In the genomic region with DNA sequence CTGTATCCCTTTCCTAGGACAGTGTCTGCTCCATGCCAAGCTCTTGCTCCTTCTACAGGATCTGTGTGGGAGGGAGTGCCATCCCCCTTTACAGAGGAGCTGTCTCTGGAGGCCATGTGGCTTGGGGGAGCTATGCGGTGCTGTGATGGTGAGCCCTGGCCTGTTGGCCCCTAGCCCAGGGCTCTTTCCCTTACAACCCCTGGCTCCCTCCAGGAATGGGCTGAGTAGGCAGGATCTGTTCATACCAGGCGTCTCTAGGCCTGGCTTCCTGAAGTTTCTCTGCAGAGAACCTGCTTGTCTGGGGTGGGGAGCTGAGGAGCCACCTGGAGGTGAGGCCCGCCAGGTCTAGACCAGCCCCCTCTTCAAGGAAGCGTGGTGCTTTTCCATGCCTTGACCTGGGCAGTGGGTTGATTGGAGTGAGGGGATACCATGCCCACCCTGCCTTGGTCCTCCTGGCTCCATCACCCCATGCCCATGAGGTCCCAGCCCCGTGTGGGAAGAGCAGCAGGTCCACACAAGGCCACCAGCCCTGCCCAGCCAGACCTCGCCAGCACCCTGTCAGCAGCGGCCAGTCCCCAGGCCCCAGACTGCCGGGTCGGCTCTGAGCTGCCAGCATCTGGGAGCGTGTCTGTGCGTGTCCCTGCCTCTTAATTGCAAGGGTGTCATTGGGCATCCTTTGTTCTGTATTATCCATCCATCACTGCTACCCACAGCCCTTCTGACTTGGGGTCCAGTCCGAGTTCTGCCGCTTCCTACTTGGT, we compare ENCODE assay signal across 21 cellular contexts. TPM values are rescaled to one million over a fixed set of nuclear protein-coding genes. Genes with fewer than 3 reads are reported as not detected.
A peak's percentile ranks its signal among the peaks of the same experiment; 100 is the strongest.
DNase-seq lines count a peak whose midpoint lies in the region; ATAC-seq and TF ChIP-seq lines count a peak whose summit lies in the region.
"Had no signal": no experiment of that assay in that cellular context is flagged by ENCODE, and none has a peak within 500 bp of the region (broad histone marks: within the 10 kb centered on the region; RNA-seq: fewer than 3 reads in every experiment).

No MANE protein-coding gene starts in this region.

- H4K20me1 ChIP-seq in SK-N-SH (ENCODE audit: insufficient read depth), result no peaks in the 10 kb centered on the region

- no peak for TF ChIP-seq CTCF in HEK293 (tag by site-specific recombination; IDR thresholded peaks at IDR 0.05)
- no peak for TF ChIP-seq CTCF in SK-N-SH (IDR thresholded peaks at IDR 0.05)
- no peak for TF ChIP-seq CTCF in testis (IDR thresholded peaks at IDR 0.05)

- H3K27me3 ChIP-seq in SK-N-SH (ENCODE audit: insufficient read depth), result no peaks in the 10 kb centered on the region
- no peaks in the 10 kb centered on the region for H3K27me3 ChIP-seq in trophoblast cell (ENCODE audit: insufficient read depth, low read length)
- no peaks in the 10 kb centered on the region for H3K27me3 ChIP-seq in testis
- H3K27me3 ChIP-seq: right lobe of liver, thyroid gland had no signal

- H3K9me2 ChIP-seq in SK-N-SH, result no peaks in the 10 kb centered on the region

- H3K9me3 ChIP-seq in HEK293 (ENCODE audit: control insufficient read depth, insufficient read depth, low read depth, low read length) (no peaks in the 10 kb centered on the region), SK-N-SH (no peaks in the 10 kb centered on the region), trophoblast cell (ENCODE audit: insufficient read depth, low read depth, low read length) (peaks cover 2% of the 10 kb centered on the region), testis (no peaks in the 10 kb centered on the region)
- H3K9me3 ChIP-seq: right lobe of liver, SJSA1, thyroid gland had no signal

- H3K18ac ChIP-seq in trophoblast cell (ENCODE audit: low read length), result peak overlapping the region; percentile 74

- no peak for TF ChIP-seq RAD21 in SK-N-SH (IDR thresholded peaks at IDR 0.05; ENCODE audit: low read length)

- H2AFZ ChIP-seq in SK-N-SH (ENCODE audit: low read depth) (no peak overlapping the region), trophoblast cell (ENCODE audit: insufficient read depth, low read length, poor library complexity) (no peak overlapping the region)

- H3K14ac ChIP-seq in trophoblast cell (ENCODE audit: low read length), result peak overlapping the region; percentile 69

- H3K4me3 ChIP-seq in HEK293 (ENCODE audit: low read depth, low read length) (no peak overlapping the region), SK-N-SH (ENCODE audit: low read depth in 2 of 2, low read length in 1 of 2) (no peak overlapping the region), trophoblast cell (ENCODE audit: low read depth, low read length) (peak overlapping the region; percentile 12), testis (no peak overlapping the region)
- H3K4me3 ChIP-seq: right lobe of liver, SJSA1, thyroid gland had no signal

- peak overlapping the region; percentile 91 for H2AK5ac ChIP-seq in trophoblast cell (ENCODE audit: low read length)

- H3K79me2 ChIP-seq in SK-N-SH (ENCODE audit: insufficient read depth) (no peaks in the 10 kb centered on the region), trophoblast cell (ENCODE audit: control insufficient read depth, insufficient read depth, low read length, poor library complexity) (no peaks in the 10 kb centered on the region)

- H3K9ac ChIP-seq in SK-N-SH (no peak overlapping the region), trophoblast cell (ENCODE audit: low read length) (no peak overlapping the region)

- H3K4me1 ChIP-seq in HEK293 (ENCODE audit: control insufficient read depth, insufficient read depth, low read length), result no peaks in the 10 kb centered on the region
- H3K4me1 ChIP-seq in SK-N-SH (ENCODE audit: control insufficient read depth in 1 of 2, insufficient read depth in 2 of 2, low read depth in 1 of 2, low read length in 1 of 2), result peaks cover 0 to 15% of the 10 kb centered on the region in 2 experiments; a peak in 1 of 4 replicates
- peaks cover 16 to 34% of the 10 kb centered on the region in 2 experiments for H3K4me1 ChIP-seq in trophoblast cell (ENCODE audit: control insufficient read depth in 1 of 2, insufficient read depth in 2 of 2, low read length in 2 of 2)
- H3K4me1 ChIP-seq in testis, result no peaks in the 10 kb centered on the region
- H3K4me1 ChIP-seq: SJSA1, thyroid gland had no signal

- H3K4me2 ChIP-seq in SK-N-SH (no peak overlapping the region), trophoblast cell (ENCODE audit: low read length) (no peak overlapping the region)

- H2BK120ac ChIP-seq in trophoblast cell (ENCODE audit: insufficient read depth, low read length, poor library complexity), result peak overlapping the region; percentile 55

- DNase-seq in SK-N-SH (peak; percentile 70), iPS-NIHi11 (ENCODE audit: low spot score) (peak; percentile 14), trophoblast cell (no peak), cerebellar nuclear complex (lab: John Stamatoyannopoulos, UW) (no peak), testis (no peak)
- DNase-seq: activated CD4-positive, CD25-positive, alpha-beta regulatory T cell; activated naive CD8-positive, alpha-beta T cell treated with anti-CD3 and anti-CD28 coated beads for 36 hours; AML-193; dermis blood vessel endothelial cell; foreskin melanocyte; NCI-H1092; NCI-H2081 treated with DMSO at 0.1 percent for 48 hours; NCI-H524 treated with DMSO at 0.1 percent for 48 hours; PC-3; right lobe of liver; stimulated activated naive CD4-positive, alpha-beta T cell had no signal

- intact Hi-C loops in testis (cut with DNase I; ENCODE audit: low total_unique reads), result no loop called here

- H3K36me3 ChIP-seq in HEK293 (ENCODE audit: control insufficient read depth in 2 of 2, insufficient read depth in 1 of 2, low read length in 2 of 2), result no peaks in the 10 kb centered on the region; a peak in 1 of 3 replicates
- no peaks in the 10 kb centered on the region for H3K36me3 ChIP-seq in SK-N-SH (replicated peaks in 1 of 2; ENCODE audit: control insufficient read depth in 1 of 2, insufficient read depth in 2 of 2, low read length in 1 of 2)
- H3K36me3 ChIP-seq in trophoblast cell (ENCODE audit: control insufficient read depth in 1 of 2, insufficient read depth in 2 of 2, low read length in 2 of 2), result peaks cover 0 to 2% of the 10 kb centered on the region in 2 experiments
- H3K36me3 ChIP-seq in testis (ENCODE audit: low read depth, missing control alignments), result no peaks in the 10 kb centered on the region
- H3K36me3 ChIP-seq: right lobe of liver, SJSA1, thyroid gland had no signal

- WGBS in SK-N-SH (ENCODE audit: low lambda C conversion rate), result 66% methylated on average over 9 of the region's 13 CpGs
- WGBS in trophoblast cell (ENCODE audit: extremely low coverage, insufficient coverage, insufficient read length), result no CpG with 5 or more reads among the region's 13 CpGs
- 76 to 89% methylated on average over 12 to 13 of the region's 13 CpGs for WGBS in testis, 2 donors

- no peak overlapping the region for H3K23ac ChIP-seq in trophoblast cell (ENCODE audit: low read length)

- CTCF ChIA-PET in HEK293 (lab: Yijun Ruan, JAX) (interaction anchor here (0.5 to 1.0 kb wide), 4 partner anchors 9 to 1108 kb away, joined by 3 to 5 read pairs (median 3); a partner anchor contains a TSS), SK-N-SH (lab: Yijun Ruan, JAX) (interaction anchor here (1.3 to 2.5 kb wide), 7 partner anchors 10 to 210 kb away, joined by 4 to 13 read pairs (median 5); a partner anchor contains a TSS)

- POLR2A ChIA-PET in HEK293 (lab: Yijun Ruan, JAX), result interaction anchor here (0.6 kb wide), 1 partner anchor 9 kb away, joined by 3 read pairs; no protein-coding TSS in a partner anchor
- POLR2A ChIA-PET in SK-N-SH (lab: Yijun Ruan, JAX), result interaction anchor here (0.7 to 0.8 kb wide), 3 partner anchors 11 to 24 kb away, joined by 3 read pairs; a partner anchor contains a TSS

- no peak overlapping the region for H2BK5ac ChIP-seq in trophoblast cell (ENCODE audit: low read depth, low read length, poor library complexity)

- TF ChIP-seq EP300 in SK-N-SH (IDR thresholded peaks at IDR 0.05; ENCODE audit: borderline replicate concordance in 1 of 2, low read depth in 1 of 2, low read length in 1 of 2), result no peak

- ATAC-seq in GM21528 (IDR thresholded peaks at IDR 0.05; ENCODE audit: low FRiP score, unreplicated experiment), result no peak
- ATAC-seq: activated T-helper 17 cell treated with anti-CD3 and anti-CD28 coated beads, Interleukin-2, amount 50 U/mL, for 72 hours; PC-3 had no signal

- peak overlapping the region; percentile 68 for H4K91ac ChIP-seq in trophoblast cell (ENCODE audit: low read depth, low read length)

- H3K79me1 ChIP-seq in trophoblast cell (ENCODE audit: low read length), result peaks cover 5% of the 10 kb centered on the region

- no peak for TF ChIP-seq POLR2A in testis (IDR thresholded peaks at IDR 0.05)

- peak overlapping the region; percentile 43 for H3K4ac ChIP-seq in trophoblast cell (ENCODE audit: low read depth, low read length)

- H3K27ac ChIP-seq in HEK293 (ENCODE audit: extremely low read depth, low read depth, low read length) (no peak overlapping the region), SK-N-SH (ENCODE audit: low read depth in 2 of 2, low read length in 1 of 2) (peak overlapping the region in 1 of 2 experiments; percentile 22; a peak in 1 of 4 replicates), trophoblast cell (ENCODE audit: low read depth, low read length) (no peak overlapping the region), testis (no peak overlapping the region)
- H3K27ac ChIP-seq: right lobe of liver, SJSA1, thyroid gland had no signal

- peak overlapping the region; percentile 71 for H4K8ac ChIP-seq in trophoblast cell (ENCODE audit: low read depth, low read length)

- H2BK12ac ChIP-seq in trophoblast cell (ENCODE audit: low read length), result peak overlapping the region; percentile 75

- H3F3A ChIP-seq in SK-N-SH (replicated peaks; ENCODE audit: insufficient read depth), result no peaks in the 10 kb centered on the region

- H4K12ac ChIP-seq in trophoblast cell (ENCODE audit: low read depth, low read length), result peak overlapping the region; percentile 46

RNA-seq across cellular contexts. Expression of a gene that starts 14.7 kb away (rescaled TPM):
- polyA plus RNA-seq in SK-N-SH (2012; rRNA removed) (4.4 and 6.7 TPM in 2 replicates), testis (ENCODE audit: insufficient read depth, low read depth, low replicate concordance) (22.9 TPM)
- 1.7 and 3.1 TPM in 2 replicates for polyA plus RNA-seq in SK-N-SH (2012; cell fraction: cytosol; rRNA removed)
- polyA plus RNA-seq in SK-N-SH (2012; cell fraction: nucleus; rRNA removed), result 14.0 and 23.1 TPM in 2 replicates
- polyA plus RNA-seq in trophoblast cell (2013), result 25.4 and 29.0 TPM in 2 replicates
- 10 to 100 TPM; 20.6 to 34.3 TPM for total RNA-seq in testis

RNA-seq across cellular contexts. Expression of a gene that starts 23.8 kb away (rescaled TPM):
- polyA plus RNA-seq in SK-N-SH (2012; rRNA removed) (29.8 and 37.7 TPM in 2 replicates), testis (ENCODE audit: insufficient read depth, low read depth, low replicate concordance) (28.3 TPM)
- 14.2 and 21.1 TPM in 2 replicates for polyA plus RNA-seq in SK-N-SH (2012; cell fraction: cytosol; rRNA removed)
- polyA plus RNA-seq in SK-N-SH (2012; cell fraction: nucleus; rRNA removed), result 85.0 and 113 TPM in 2 replicates
- 10.4 and 11.3 TPM in 2 replicates for polyA plus RNA-seq in trophoblast cell (2013)
- total RNA-seq in testis, result 10 to 100 TPM; 45.7 to 46.6 TPM

RNA-seq across cellular contexts. Expression of a gene that starts 24.8 kb away (rescaled TPM):
- polyA plus RNA-seq in SK-N-SH (2012; rRNA removed) (5.2 and 6.5 TPM in 2 replicates), testis (ENCODE audit: insufficient read depth, low read depth, low replicate concordance) (16.9 TPM)
- 2.3 and 4.5 TPM in 2 replicates for polyA plus RNA-seq in SK-N-SH (2012; cell fraction: cytosol; rRNA removed)
- polyA plus RNA-seq in SK-N-SH (2012; cell fraction: nucleus; rRNA removed), result 18.8 and 32.9 TPM in 2 replicates
- polyA plus RNA-seq in trophoblast cell (2013), result 5.6 and 5.7 TPM in 2 replicates
- total RNA-seq in testis, result 10 to 100 TPM; 15.6 to 22.6 TPM

RNA-seq across cellular contexts. Expression of a gene that starts 47.5 kb away (rescaled TPM):
- polyA plus RNA-seq in SK-N-SH (2012; rRNA removed), result 9.7 and 10.3 TPM in 2 replicates
- 1.2 and 2.0 TPM in 2 replicates for polyA plus RNA-seq in SK-N-SH (2012; cell fraction: cytosol; rRNA removed)
- polyA plus RNA-seq in SK-N-SH (2012; cell fraction: nucleus; rRNA removed), result 82.9 and 131 TPM in 2 replicates
- 8.3 and 8.9 TPM in 2 replicates for polyA plus RNA-seq in trophoblast cell (2013)
- 100 to 1,000 TPM; 139 to 142 TPM for total RNA-seq in testis
- polyA plus RNA-seq in testis (ENCODE audit: insufficient read depth, low read depth, low replicate concordance), result 70.4 TPM

Comparison
In these comparisons a context has a peak if more than half of its experiments do, and no peak if none do; other contexts are left out.
1. DNase-seq: peak in SK-N-SH (single experiment) and iPS-NIHi11 (single experiment); none in trophoblast cell (0 of 2), cerebellar nuclear complex (0 of 2) and testis (single experiment).